In the genomic region with DNA sequence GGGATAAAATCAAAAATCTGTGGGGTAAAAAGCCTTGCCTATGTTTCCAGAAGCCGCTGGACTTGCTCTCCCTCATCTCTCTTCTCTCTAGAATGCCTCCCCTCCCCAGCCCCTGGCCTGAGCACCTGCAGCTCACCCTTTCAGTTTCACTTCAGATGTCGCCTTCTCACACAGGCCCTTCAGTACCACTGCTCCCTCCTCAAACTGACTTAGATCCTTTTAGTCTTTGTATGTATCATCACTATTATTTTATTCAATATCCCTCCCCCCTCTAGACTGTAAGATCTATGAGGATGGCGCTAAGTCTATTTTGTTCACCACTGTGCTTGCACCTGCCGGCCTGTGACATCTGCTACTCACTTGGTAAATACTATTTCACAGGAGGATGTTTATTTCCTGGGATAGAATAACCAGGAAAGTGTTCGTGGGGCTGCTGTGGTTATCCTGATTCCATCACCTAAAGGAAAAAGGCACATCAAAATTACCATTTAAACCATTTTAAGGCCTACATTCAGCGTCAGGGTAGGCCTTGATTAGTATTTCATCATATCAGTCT, we compare ENCODE assay signal across 8 cellular contexts.
A peak's percentile ranks its signal among the peaks of the same experiment; 100 is the strongest.
DNase-seq lines count a peak whose midpoint lies in the region; ATAC-seq and TF ChIP-seq lines count a peak whose summit lies in the region.

No MANE protein-coding gene starts in this region.

- intact Hi-C loops in head of caudate nucleus (cut with DNase I) = no loop called here

- ATAC-seq in GM18873 (IDR thresholded peaks at IDR 0.05; ENCODE audit: low FRiP score, unreplicated experiment) (peak; percentile 66), HG02870 (IDR thresholded peaks at IDR 0.05; ENCODE audit: unreplicated experiment) (peak; percentile 87), HG03196 (IDR thresholded peaks at IDR 0.05; ENCODE audit: unreplicated experiment) (no peak)

- no peak overlapping the region for H3K27ac Mint-ChIP-seq in chondrocyte (ENCODE audit: unreplicated experiment)

- no peak for TF ChIP-seq CTCF in chondrocyte (IDR thresholded peaks at IDR 0.05)

- no peaks in the 10 kb centered on the region for H3K9me3 Mint-ChIP-seq in chondrocyte (ENCODE audit: low read depth)

- no peak overlapping the region for H3K4me3 Mint-ChIP-seq in chondrocyte (ENCODE audit: unreplicated experiment)

- H3K27me3 Mint-ChIP-seq in chondrocyte (ENCODE audit: low read depth) = no peaks in the 10 kb centered on the region

- H3K36me3 Mint-ChIP-seq in chondrocyte (ENCODE audit: low read depth) = peaks cover 3% of the 10 kb centered on the region

- H3K4me1 Mint-ChIP-seq in chondrocyte (ENCODE audit: low read depth) = peaks cover 34% of the 10 kb centered on the region

- peak; percentile 83 for DNase-seq in NCI-H69 (lab: John Stamatoyannopoulos, UW)
- DNase-seq in left kidney (ENCODE audit: low read depth, low spot score) = peak; percentile 37
- DNase-seq in SW 1271 (lab: John Stamatoyannopoulos, UW) = no peak
- no peak for DNase-seq in head of caudate nucleus
- no peak for DNase-seq in chondrocyte (ENCODE audit: low spot score)

Comparison
In these comparisons a context has a peak if more than half of its experiments do, and no peak if none do; other contexts are left out.
1. DNase-seq: peak in NCI-H69 (single experiment) and left kidney (single experiment); none in SW 1271 (0 of 2), head of caudate nucleus (0 of 42) and chondrocyte (single experiment).